9 cellular contexts compared by ENCODE assay signal in genomic region chr1:155938220-155938627, GRCh38. TPM values are rescaled to one million over a fixed set of nuclear protein-coding genes. Genes with fewer than 3 reads are reported as not detected.
A peak's percentile ranks its signal among the peaks of the same experiment; 100 is the strongest.
DNase-seq lines count a peak whose midpoint lies in the region; ATAC-seq, FAIRE-seq and TF ChIP-seq lines count a peak whose summit lies in the region.
"Had no signal": no experiment of that assay in that cellular context is flagged by ENCODE, and none has a peak within 500 bp of the region (broad histone marks: within the 10 kb centered on the region; RNA-seq: fewer than 3 reads in every experiment).

No MANE protein-coding gene starts in this region.

- intact Hi-C loops in ascending aorta (cut with DNase I) = loop anchor here (1.0 to 10.0 kb wide), 3 partner anchors 22 to 117 kb away; partner anchors contain the start of genes LAMTOR2 and UBQLN4

- DNase-seq in D721Med (ENCODE audit: insufficient read length, low spot score) (peak; percentile 73), HEK293T (ENCODE audit: extremely low spot score) (peak; percentile 74), NCI-H748 treated with DMSO at 0.1 percent for 48 hours (lab: John Stamatoyannopoulos, UW) (peak; percentile 52), ascending aorta (ENCODE audit: low spot score in 2 of 2) (peak in 1 of 2 donors; percentile 77), iPS DF 4.7 (ENCODE audit: extremely low read depth, low spot score) (peak; percentile 56)

- H3K4me1 Mint-ChIP-seq in stimulated activated naive CD8-positive, alpha-beta T cell treated with anti-CD3 and anti-CD28 coated beads, Interleukin-15, Interleukin-2, amounts not matched to agents 100 ng/mL and 50 ng/mL, for 24 hours (ENCODE audit: low read depth) = peaks cover 63% of the 10 kb centered on the region

- H3K36me3 ChIP-seq in ascending aorta = no peaks in the 10 kb centered on the region

- FAIRE-seq in D721Med (lab: Jason Lieb, UNC) = peak; percentile 16

- H3K4me1 ChIP-seq in ascending aorta = peaks cover 25 to 44% of the 10 kb centered on the region in 2 donors

- no peak overlapping the region for H3K4me3 Mint-ChIP-seq in stimulated activated naive CD8-positive, alpha-beta T cell treated with anti-CD3 and anti-CD28 coated beads, Interleukin-15, Interleukin-2, amounts not matched to agents 100 ng/mL and 50 ng/mL, for 24 hours

- H3K36me3 Mint-ChIP-seq in stimulated activated naive CD8-positive, alpha-beta T cell treated with anti-CD3 and anti-CD28 coated beads, Interleukin-15, Interleukin-2, amounts not matched to agents 100 ng/mL and 50 ng/mL, for 24 hours (ENCODE audit: low read depth) = no peaks in the 10 kb centered on the region

- POLR2A ChIA-PET in HEK293T (lab: Yijun Ruan, JAX) = interaction anchor here (1.0 to 1.1 kb wide), 6 partner anchors 39 to 128 kb away, joined by 3 to 9 read pairs (median 6); partner anchors contain the start of gene LAMTOR2

- H3K27ac Mint-ChIP-seq in stimulated activated naive CD8-positive, alpha-beta T cell treated with anti-CD3 and anti-CD28 coated beads, Interleukin-15, Interleukin-2, amounts not matched to agents 100 ng/mL and 50 ng/mL, for 24 hours = peak overlapping the region; percentile 16

- no peaks in the 10 kb centered on the region for H3K27me3 Mint-ChIP-seq in stimulated activated naive CD8-positive, alpha-beta T cell treated with anti-CD3 and anti-CD28 coated beads, Interleukin-15, Interleukin-2, amounts not matched to agents 100 ng/mL and 50 ng/mL, for 24 hours

- H3K9me3 ChIP-seq in ascending aorta = no peaks in the 10 kb centered on the region

- H3K9me3 Mint-ChIP-seq in stimulated activated naive CD8-positive, alpha-beta T cell treated with anti-CD3 and anti-CD28 coated beads, Interleukin-15, Interleukin-2, amounts not matched to agents 100 ng/mL and 50 ng/mL, for 24 hours = no peaks in the 10 kb centered on the region

- ATAC-seq in HG03196 (IDR thresholded peaks at IDR 0.05; ENCODE audit: unreplicated experiment) (no peak), HG03520 (IDR thresholded peaks at IDR 0.05; ENCODE audit: unreplicated experiment) (no peak)

- TF ChIP-seq CTCF in D721Med (IDR thresholded peaks at IDR 0.05; ENCODE audit: insufficient read depth, missing control alignments) (peak; percentile 99), ascending aorta (IDR thresholded peaks at IDR 0.05) (peak; percentile 75 to 86 (median 81))

- CTCF ChIA-PET in HEK293T (lab: Yijun Ruan, JAX) = interaction anchor here (0.6 to 2.8 kb wide), 12 partner anchors 17 to 133 kb away, joined by 3 to 22 read pairs (median 4); partner anchors contain the start of gene ARHGEF2

- no peak overlapping the region for H3K4me3 ChIP-seq in ascending aorta

- no peaks in the 10 kb centered on the region for H3K27me3 ChIP-seq in ascending aorta

- H3K27ac ChIP-seq in ascending aorta = peak overlapping the region; percentile 80 to 92

TF ChIP-seq in HEK293T, 16 proteins besides CTCF, POLR2A, EP300 and RAD21:
- TF ChIP-seq PKNOX1 (IDR thresholded peaks at IDR 0.05) = peak; percentile 66
- TF ChIP-seq L3MBTL2 (conservative IDR thresholded peaks at IDR 0.05) = no peak

RNA-seq across cellular contexts. Expression of gene RXFP4, which starts 3.2 kb away (rescaled TPM):
- not detected for total RNA-seq in ascending aorta
- total RNA-seq: activated CD8-positive, alpha-beta memory T cell treated with anti-CD3 and anti-CD28 coated beads for 36 hours had no signal

RNA-seq across cellular contexts. Expression of gene KHDC4, which starts 4.0 kb away (rescaled TPM):
- 101 TPM for total RNA-seq in ascending aorta

RNA-seq across cellular contexts. Expression of gene RIT1, which starts 27.1 kb away (rescaled TPM):
- total RNA-seq in ascending aorta = 17.1 TPM

RNA-seq across cellular contexts. Expression of gene ARHGEF2, which starts 40.1 kb away (rescaled TPM):
- 169 TPM for total RNA-seq in ascending aorta
